In genomic region chr1:2212542-2213491, GRCh38 we compare ENCODE assay signal across 8 cellular contexts. TPM values are rescaled to one million over a fixed set of nuclear protein-coding genes. Genes with fewer than 3 reads are reported as not detected.
DNase-seq lines count a peak whose midpoint lies in the region; ATAC-seq and TF ChIP-seq lines count a peak whose summit lies in the region.

No MANE protein-coding gene starts in this region.

- H3K27ac Mint-ChIP-seq in effector memory CD8-positive, alpha-beta T cell = no peak overlapping the region
- H3K27ac Mint-ChIP-seq in stimulated activated effector memory CD8-positive, alpha-beta T cell treated with anti-CD3 and anti-CD28 coated beads, Interleukin-12 subunit alpha, Interleukin-12 subunit beta, amount 100 ng/mL, for 72 hours = no peak overlapping the region

- H3K4me3 ChIP-seq in liver (ENCODE audit: low read depth in 1 of 3, low read length in 3 of 3) = no peak overlapping the region

- peak; percentile 80 for ATAC-seq in effector memory CD8-positive, alpha-beta T cell (replicated peaks)
- peak; percentile 68 for ATAC-seq in stimulated activated effector memory CD8-positive, alpha-beta T cell treated with anti-CD3 and anti-CD28 coated beads, Interleukin-12 subunit alpha, Interleukin-12 subunit beta, amount 100 ng/mL, for 72 hours
- ATAC-seq in HG02798 (IDR thresholded peaks at IDR 0.05; ENCODE audit: poor library complexity, unreplicated experiment) = no peak
- no peak for ATAC-seq in HG02852 (IDR thresholded peaks at IDR 0.05; ENCODE audit: unreplicated experiment)

- peaks cover 0 to 2% (median 0%) of the 10 kb centered on the region in 4 donors for H3K36me3 ChIP-seq in liver (ENCODE audit: control insufficient read depth in 4 of 4, insufficient read depth in 3 of 4, low read depth in 1 of 4, low read length in 3 of 4)

- peaks cover 6 to 29% (median 15%) of the 10 kb centered on the region in 4 donors for H3K4me1 ChIP-seq in liver (ENCODE audit: control insufficient read depth in 4 of 4, insufficient read depth in 4 of 4, low read length in 3 of 4)

- H3K36me3 Mint-ChIP-seq in effector memory CD8-positive, alpha-beta T cell (ENCODE audit: insufficient read depth) = peaks cover 12% of the 10 kb centered on the region
- H3K36me3 Mint-ChIP-seq in stimulated activated effector memory CD8-positive, alpha-beta T cell treated with anti-CD3 and anti-CD28 coated beads, Interleukin-12 subunit alpha, Interleukin-12 subunit beta, amount 100 ng/mL, for 72 hours = no peaks in the 10 kb centered on the region

- H3K27me3 Mint-ChIP-seq in effector memory CD8-positive, alpha-beta T cell = no peaks in the 10 kb centered on the region

- TF ChIP-seq RAD21 in liver (IDR thresholded peaks at IDR 0.05) = peak in 1 of 2 donors; percentile 25

- DNase-seq in DMS153 (lab: John Stamatoyannopoulos, UW) (peak; percentile 81), LoVo (ENCODE audit: low spot score) (peak; percentile 74)
- peak; percentile 61 for DNase-seq in activated CD4-positive, alpha-beta T cell treated with anti-CD3 and anti-CD28 coated beads, Interleukin-2, amount 50 U/mL, for 1 hour
- DNase-seq in effector memory CD8-positive, alpha-beta T cell = peak in 2 of 3 experiments; percentile 47 to 48
- peak in 1 of 2 donors; percentile 72 for DNase-seq in stimulated activated effector memory CD8-positive, alpha-beta T cell treated with anti-CD3 and anti-CD28 coated beads, Interleukin-12 subunit alpha, Interleukin-12 subunit beta, amount 100 ng/mL, for 72 hours (ENCODE audit: low spot score in 2 of 2)

- no peaks in the 10 kb centered on the region for H3K9me3 ChIP-seq in liver (ENCODE audit: control insufficient read depth in 4 of 4, low read length in 3 of 4)

- no peak overlapping the region for H3K9ac ChIP-seq in liver (ENCODE audit: low read depth in 1 of 2, low read length in 2 of 2)

- H3K4me1 Mint-ChIP-seq in effector memory CD8-positive, alpha-beta T cell (ENCODE audit: low read depth in 2 of 2) = no peaks in the 10 kb centered on the region
- no peaks in the 10 kb centered on the region for H3K4me1 Mint-ChIP-seq in stimulated activated effector memory CD8-positive, alpha-beta T cell treated with anti-CD3 and anti-CD28 coated beads, Interleukin-12 subunit alpha, Interleukin-12 subunit beta, amount 100 ng/mL, for 72 hours

- H3K4me3 Mint-ChIP-seq in effector memory CD8-positive, alpha-beta T cell = peak overlapping the region; percentile 29 to 55
- peak overlapping the region; percentile 30 for H3K4me3 Mint-ChIP-seq in stimulated activated effector memory CD8-positive, alpha-beta T cell treated with anti-CD3 and anti-CD28 coated beads, Interleukin-12 subunit alpha, Interleukin-12 subunit beta, amount 100 ng/mL, for 72 hours

- no peaks in the 10 kb centered on the region for H3K27me3 ChIP-seq in liver (ENCODE audit: control insufficient read depth in 4 of 4, insufficient read depth in 4 of 4, low read length in 3 of 4)

- H3K9me3 Mint-ChIP-seq in effector memory CD8-positive, alpha-beta T cell = no peaks in the 10 kb centered on the region
- H3K9me3 Mint-ChIP-seq in stimulated activated effector memory CD8-positive, alpha-beta T cell treated with anti-CD3 and anti-CD28 coated beads, Interleukin-12 subunit alpha, Interleukin-12 subunit beta, amount 100 ng/mL, for 72 hours = no peaks in the 10 kb centered on the region

- no peak for TF ChIP-seq CTCF in liver (IDR thresholded peaks at IDR 0.05; ENCODE audit: low read depth, low read length, missing input control)

- H3K27ac ChIP-seq in liver (ENCODE audit: low read depth in 1 of 2, low read length in 2 of 2) = peak overlapping the region; percentile 79 to 81

- WGBS in liver = 52% methylated on average over 49 of the region's 49 CpGs

TF ChIP-seq in liver, 16 proteins besides CTCF, POLR2A, EP300 and RAD21:
- TF ChIP-seq FOXA2 (IDR thresholded peaks at IDR 0.05) = no peak
- TF ChIP-seq, protein P1, sequence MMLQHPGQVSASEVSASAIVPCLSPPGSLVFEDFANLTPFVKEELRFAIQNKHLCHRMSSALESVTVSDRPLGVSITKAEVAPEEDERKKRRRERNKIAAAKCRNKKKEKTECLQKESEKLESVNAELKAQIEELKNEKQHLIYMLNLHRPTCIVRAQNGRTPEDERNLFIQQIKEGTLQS (IDR thresholded peaks at IDR 0.05) = no peak
- TF ChIP-seq FOXA1 (IDR thresholded peaks at IDR 0.05) = no peak
- no peak for TF ChIP-seq TAF1 (conservative IDR thresholded peaks at IDR 0.05)
- TF ChIP-seq, protein P2, sequence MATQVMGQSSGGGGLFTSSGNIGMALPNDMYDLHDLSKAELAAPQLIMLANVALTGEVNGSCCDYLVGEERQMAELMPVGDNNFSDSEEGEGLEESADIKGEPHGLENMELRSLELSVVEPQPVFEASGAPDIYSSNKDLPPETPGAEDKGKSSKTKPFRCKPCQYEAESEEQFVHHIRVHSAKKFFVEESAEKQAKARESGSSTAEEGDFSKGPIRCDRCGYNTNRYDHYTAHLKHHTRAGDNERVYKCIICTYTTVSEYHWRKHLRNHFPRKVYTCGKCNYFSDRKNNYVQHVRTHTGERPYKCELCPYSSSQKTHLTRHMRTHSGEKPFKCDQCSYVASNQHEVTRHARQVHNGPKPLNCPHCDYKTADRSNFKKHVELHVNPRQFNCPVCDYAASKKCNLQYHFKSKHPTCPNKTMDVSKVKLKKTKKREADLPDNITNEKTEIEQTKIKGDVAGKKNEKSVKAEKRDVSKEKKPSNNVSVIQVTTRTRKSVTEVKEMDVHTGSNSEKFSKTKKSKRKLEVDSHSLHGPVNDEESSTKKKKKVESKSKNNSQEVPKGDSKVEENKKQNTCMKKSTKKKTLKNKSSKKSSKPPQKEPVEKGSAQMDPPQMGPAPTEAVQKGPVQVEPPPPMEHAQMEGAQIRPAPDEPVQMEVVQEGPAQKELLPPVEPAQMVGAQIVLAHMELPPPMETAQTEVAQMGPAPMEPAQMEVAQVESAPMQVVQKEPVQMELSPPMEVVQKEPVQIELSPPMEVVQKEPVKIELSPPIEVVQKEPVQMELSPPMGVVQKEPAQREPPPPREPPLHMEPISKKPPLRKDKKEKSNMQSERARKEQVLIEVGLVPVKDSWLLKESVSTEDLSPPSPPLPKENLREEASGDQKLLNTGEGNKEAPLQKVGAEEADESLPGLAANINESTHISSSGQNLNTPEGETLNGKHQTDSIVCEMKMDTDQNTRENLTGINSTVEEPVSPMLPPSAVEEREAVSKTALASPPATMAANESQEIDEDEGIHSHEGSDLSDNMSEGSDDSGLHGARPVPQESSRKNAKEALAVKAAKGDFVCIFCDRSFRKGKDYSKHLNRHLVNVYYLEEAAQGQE (IDR thresholded peaks at IDR 0.05) = no peak
- TF ChIP-seq ZBTB33 (IDR thresholded peaks at IDR 0.05) = no peak
- TF ChIP-seq GABPA (IDR thresholded peaks at IDR 0.05 in 1 of 2, conservative IDR thresholded peaks at IDR 0.05 in 1 of 2) = no peak
- TF ChIP-seq YY1 (IDR thresholded peaks at IDR 0.05) = peak; percentile 45
- no peak for TF ChIP-seq HNF4A (conservative IDR thresholded peaks at IDR 0.05)
- TF ChIP-seq MAX (IDR thresholded peaks at IDR 0.05) = no peak
- TF ChIP-seq SP1 (IDR thresholded peaks at IDR 0.05) = peak; percentile 45
- no peak for TF ChIP-seq EGR1 (IDR thresholded peaks at IDR 0.05; ENCODE audit: low read depth in 2 of 2)
- no peak for TF ChIP-seq HNF4G (IDR thresholded peaks at IDR 0.05)
- TF ChIP-seq NR2F2 (IDR thresholded peaks at IDR 0.05) = peak; percentile 65
- TF ChIP-seq RXRA (IDR thresholded peaks at IDR 0.05) = no peak
- no peak for TF ChIP-seq JUND (IDR thresholded peaks at IDR 0.05)

RNA-seq across cellular contexts. Expression of gene SKI, which starts 15.3 kb away (rescaled TPM):
- total RNA-seq in liver = 10 to 100 TPM; 18.9 to 21.3 TPM
- 10 to 100 TPM in 1 of 2 donors, 1 to 10 TPM in 1; 3.2 to 20.1 TPM for polyA plus RNA-seq in liver

RNA-seq across cellular contexts. Expression of gene FAAP20, which starts 18.2 kb away (rescaled TPM):
- 10 to 100 TPM in 1 of 2 donors, 1 to 10 TPM in 1; 5.6 to 11.9 TPM for total RNA-seq in liver
- polyA plus RNA-seq in liver = 10 to 100 TPM; 19.6 to 31.5 TPM

Comparison
In these comparisons a context has a peak if more than half of its experiments do, and no peak if none do; other contexts are left out.
1. ATAC-seq: peak in effector memory CD8-positive, alpha-beta T cell (single experiment) and stimulated activated effector memory CD8-positive, alpha-beta T cell treated with anti-CD3 and anti-CD28 coated beads, Interleukin-12 subunit alpha, Interleukin-12 subunit beta, amount 100 ng/mL, for 72 hours (single experiment); none in HG02798 (single experiment) and HG02852 (single experiment).